In the genomic region with DNA sequence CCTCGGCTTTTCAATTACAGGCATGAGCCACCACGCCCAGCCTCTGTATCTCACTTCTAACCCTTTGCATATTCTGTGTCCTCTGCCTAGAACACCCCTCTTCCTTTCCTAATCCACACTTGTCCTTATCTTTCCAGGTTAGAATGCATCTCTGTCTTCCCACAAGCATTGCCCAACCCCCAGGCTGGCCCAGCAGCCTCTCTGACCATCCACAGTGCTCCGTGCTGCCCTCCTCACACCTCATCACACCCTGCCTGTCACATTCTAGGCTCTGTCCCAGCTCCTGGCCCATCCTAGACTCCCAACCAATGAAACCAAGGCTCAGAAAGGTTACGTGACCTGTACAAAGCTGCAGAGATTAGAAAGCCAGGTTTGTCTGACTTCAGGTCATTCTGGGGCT, we compare ENCODE assay signal across 20 cellular contexts. TPM values are rescaled to one million over a fixed set of nuclear protein-coding genes. Genes with fewer than 3 reads are reported as not detected.
A peak's percentile ranks its signal among the peaks of the same experiment; 100 is the strongest.
DNase-seq lines count a peak whose midpoint lies in the region; ATAC-seq lines count a peak whose summit lies in the region.
"Had no signal": no experiment of that assay in that cellular context is flagged by ENCODE, and none has a peak within 500 bp of the region (broad histone marks: within the 10 kb centered on the region; RNA-seq: fewer than 3 reads in every experiment).

No MANE protein-coding gene starts in this region.

- H3K36me3 Mint-ChIP-seq in T-helper 1 cell treated with Interleukin-12 subunit alpha and Interleukin-12 subunit beta and Interleukin-4 antibody, amounts not matched to agents 30 μg/mL and 1 μg/mL, for 36 hours (ENCODE audit: low read depth), result peaks cover 69% of the 10 kb centered on the region
- H3K36me3 Mint-ChIP-seq in effector memory CD8-positive, alpha-beta T cell (ENCODE audit: insufficient read depth), result peaks cover 80% of the 10 kb centered on the region

- DNase-seq in T-helper 1 cell (no peak), G401 (ENCODE audit: low spot score) (peak; percentile 34), GDM1 (lab: John Stamatoyannopoulos, UW) (no peak)
- DNase-seq in effector memory CD8-positive, alpha-beta T cell, result no peak
- DNase-seq: activated T-cell treated with anti-CD3 and anti-CD28 coated beads, Interleukin-2, amount 50 U/mL, for 48 hours; anterior cingulate cortex; cerebellar nuclear complex; IMR-90; MG63; NCI-H1436 treated with DMSO at 0.1 percent for 48 hours; NCI-H2227 treated with DMSO at 0.1 percent for 48 hours; pancreas; PC-9; sigmoid colon; stimulated activated naive CD4-positive, alpha-beta T cell treated with Interleukin-2 at 50 U/mL for 16 hours; tibial artery had no signal

- in situ Hi-C loops in G401 (cut with HindIII; ENCODE audit: low sequenced_read_pairs), result no loop called here

- H3K4me3 Mint-ChIP-seq in T-helper 1 cell treated with Interleukin-12 subunit alpha and Interleukin-12 subunit beta and Interleukin-4 antibody, amounts not matched to agents 30 μg/mL and 1 μg/mL, for 36 hours, result no peak overlapping the region
- no peak overlapping the region for H3K4me3 Mint-ChIP-seq in effector memory CD8-positive, alpha-beta T cell

- no peaks in the 10 kb centered on the region for H3K9me3 Mint-ChIP-seq in T-helper 1 cell treated with Interleukin-12 subunit alpha and Interleukin-12 subunit beta and Interleukin-4 antibody, amounts not matched to agents 30 μg/mL and 1 μg/mL, for 36 hours
- no peaks in the 10 kb centered on the region for H3K9me3 Mint-ChIP-seq in effector memory CD8-positive, alpha-beta T cell

- peak overlapping the region; percentile 63 for H3K27ac Mint-ChIP-seq in T-helper 1 cell treated with Interleukin-12 subunit alpha and Interleukin-12 subunit beta and Interleukin-4 antibody, amounts not matched to agents 30 μg/mL and 1 μg/mL, for 36 hours
- peak overlapping the region; percentile 77 to 89 for H3K27ac Mint-ChIP-seq in effector memory CD8-positive, alpha-beta T cell

- H3K4me1 Mint-ChIP-seq in T-helper 1 cell treated with Interleukin-12 subunit alpha and Interleukin-12 subunit beta and Interleukin-4 antibody, amounts not matched to agents 30 μg/mL and 1 μg/mL, for 36 hours (ENCODE audit: low read depth), result peaks cover 23% of the 10 kb centered on the region
- H3K4me1 Mint-ChIP-seq in effector memory CD8-positive, alpha-beta T cell (ENCODE audit: low read depth in 2 of 2), result peaks cover 19 to 22% of the 10 kb centered on the region in 2 donors

- no peak for ATAC-seq in effector memory CD8-positive, alpha-beta T cell (replicated peaks)
- no peak for ATAC-seq in HG03457 (IDR thresholded peaks at IDR 0.05; ENCODE audit: unreplicated experiment)
- ATAC-seq: pancreas had no signal

- H3K27me3 Mint-ChIP-seq in T-helper 1 cell treated with Interleukin-12 subunit alpha and Interleukin-12 subunit beta and Interleukin-4 antibody, amounts not matched to agents 30 μg/mL and 1 μg/mL, for 36 hours (ENCODE audit: low read depth), result no peaks in the 10 kb centered on the region
- no peaks in the 10 kb centered on the region for H3K27me3 Mint-ChIP-seq in effector memory CD8-positive, alpha-beta T cell

RNA-seq across cellular contexts. Expression of gene JAK3, which starts 11.3 kb away (rescaled TPM):
- 3.2 and 4.6 TPM in 2 replicates for total RNA-seq in G401 (2014; rRNA removed; shearing (Covaris generic))

RNA-seq across cellular contexts. Expression of gene INSL3, which starts 15.2 kb away (rescaled TPM):
- total RNA-seq in G401 (2014; rRNA removed; shearing (Covaris generic)), result not detected in 2 replicates
- total RNA-seq: IMR-90, liver, pancreas, sigmoid colon, SJSA1 had no signal

RNA-seq across cellular contexts. Expression of gene RPL18A, which starts 23.2 kb away (rescaled TPM):
- 1,064 and 1,396 TPM in 2 replicates for total RNA-seq in G401 (2014; rRNA removed; shearing (Covaris generic))

RNA-seq across cellular contexts. Expression of gene SLC5A5, which starts 35.2 kb away (rescaled TPM):
- total RNA-seq in G401 (2014; rRNA removed; shearing (Covaris generic)), result 3.2 and 6.5 TPM in 2 replicates
- total RNA-seq: IMR-90, PC-9, sigmoid colon, SJSA1 had no signal

RNA-seq across cellular contexts. Expression of gene B3GNT3, which starts 41.6 kb away (rescaled TPM):
- not detected in 2 replicates for total RNA-seq in G401 (2014; rRNA removed; shearing (Covaris generic))
- total RNA-seq: IMR-90, SJSA1 had no signal
